Comparison of ENCODE assay signal across 9 cellular contexts in the genomic region with DNA sequence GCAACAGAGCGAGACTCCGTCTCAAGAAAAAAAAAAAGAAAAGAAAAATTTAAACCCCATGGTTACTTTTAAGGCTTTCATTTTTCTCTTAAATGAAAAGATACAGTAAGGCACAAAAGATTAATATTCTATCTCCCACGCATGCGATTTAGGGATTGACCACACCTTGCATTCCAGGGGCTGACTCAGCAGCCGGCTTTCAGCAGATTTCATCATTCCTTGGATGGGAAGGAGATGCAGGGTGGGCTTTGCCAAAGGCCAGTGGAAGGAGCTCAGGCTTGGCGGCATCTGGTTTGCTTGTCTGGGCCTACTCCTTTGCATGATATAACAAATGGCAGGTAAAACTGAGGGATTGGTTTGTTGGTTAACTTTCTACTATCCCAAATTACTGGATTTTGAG. TPM values are rescaled to one million over a fixed set of nuclear protein-coding genes. Genes with fewer than 3 reads are reported as not detected.
A peak's percentile ranks its signal among the peaks of the same experiment; 100 is the strongest.
DNase-seq lines count a peak whose midpoint lies in the region; FAIRE-seq and TF ChIP-seq lines count a peak whose summit lies in the region.
"Not testable (repeated sequence)": the region's sequence is repeated elsewhere in the genome, so short reads cannot be mapped to it uniquely, and the experiment has no call there.
"Had no signal": no experiment of that assay in that cellular context is flagged by ENCODE, and none has a peak within 500 bp of the region (broad histone marks: within the 10 kb centered on the region; RNA-seq: fewer than 3 reads in every experiment).

No MANE protein-coding gene starts in this region.

- H3K27ac ChIP-seq in GM23248 = peak overlapping the region; percentile 91

- H3K9me2 ChIP-seq in GM23248 (ENCODE audit: insufficient read depth) = not testable (repeated sequence)

- H3K36me3 ChIP-seq in GM23248 (ENCODE audit: low read depth) (peaks cover 13% of the 10 kb centered on the region), adipocyte (ENCODE audit: control insufficient read depth, insufficient read depth, low read length, severe bottlenecking) (peaks cover 15% of the 10 kb centered on the region)

- in situ Hi-C loops in GM23248 (cut with MboI) = not testable (repeated sequence)

- H4K20me1 ChIP-seq in GM23248 (ENCODE audit: insufficient read depth) = not testable (repeated sequence)

- H3K9me3 Mint-ChIP-seq in mesothelial cell of epicardium = not testable (repeated sequence)

- peaks cover 25% of the 10 kb centered on the region for H3K36me3 Mint-ChIP-seq in mesothelial cell of epicardium

- H3K79me2 ChIP-seq in GM23248 (ENCODE audit: insufficient read depth) = peaks cover 39% of the 10 kb centered on the region

- peak overlapping the region; percentile 60 for H3K27ac Mint-ChIP-seq in mesothelial cell of epicardium

- TF ChIP-seq CTCF in AG10803 (conservative IDR thresholded peaks at IDR 0.05; ENCODE audit: low read length); foreskin fibroblast (IDR thresholded peaks at IDR 0.05; ENCODE audit: low read depth, low read length); mesothelial cell of epicardium (IDR thresholded peaks at IDR 0.05; ENCODE audit: unreplicated experiment): not testable (repeated sequence)

- not testable (repeated sequence) for H2AFZ ChIP-seq in GM23248

- DNase-seq in AG10803 (ENCODE audit: low read depth) (peak; percentile 97), GM23248 (peak; percentile 83), NCI-H226 (peak; percentile 98), adipocyte (ENCODE audit: low read depth) (peak; percentile 88), dedifferentiated amniotic fluid mesenchymal stem cell (ENCODE audit: extremely low spot score) (peak; percentile 84), foreskin fibroblast (peak; percentile 51 to 90), urothelium cell line (ENCODE audit: low spot score) (peak; percentile 66)
- not testable (repeated sequence) for DNase-seq in mesothelial cell of epicardium (ENCODE audit: low spot score in 2 of 2, unreplicated experiment in 2 of 2)

- H3F3A ChIP-seq in GM23248 (ENCODE audit: insufficient read depth) = peaks cover 23% of the 10 kb centered on the region

- H3K27me3 ChIP-seq in GM23248 (replicated peaks; ENCODE audit: insufficient read depth); adipocyte (replicated peaks; ENCODE audit: control insufficient read depth, insufficient read depth, low read length): not testable (repeated sequence)

- H3K9me3 ChIP-seq in GM23248 (ENCODE audit: low read depth); adipocyte (ENCODE audit: control insufficient read depth, low read length): not testable (repeated sequence)

- not testable (repeated sequence) for FAIRE-seq in urothelium cell line (lab: Jason Lieb, UNC)

- H3K27me3 Mint-ChIP-seq in mesothelial cell of epicardium (ENCODE audit: low read depth) = not testable (repeated sequence)

- peak overlapping the region; percentile 56 for H3K9ac ChIP-seq in GM23248
- not testable (repeated sequence) for H3K9ac ChIP-seq in adipocyte (ENCODE audit: low read length)

- peak overlapping the region; percentile 67 for H3K4me2 ChIP-seq in GM23248 (ENCODE audit: unreplicated experiment)

- not testable (repeated sequence) for H3K4me3 ChIP-seq in AG10803 (ENCODE audit: low read length); GM23248; adipocyte (ENCODE audit: low read length); foreskin fibroblast (ENCODE audit: low read depth in 1 of 2, low read length in 2 of 2)

- WGBS in GM23248 (ENCODE audit: low coverage in 1 of 2, low lambda C conversion rate in 2 of 2, missing lambda C conversion rate in 2 of 2), 2 experiments = 12% methylated on average over 6 of the region's 6 CpGs

- peaks cover 41% of the 10 kb centered on the region for H3K4me1 ChIP-seq in GM23248 (ENCODE audit: insufficient read depth)
- not testable (repeated sequence) for H3K4me1 ChIP-seq in adipocyte (ENCODE audit: control insufficient read depth, insufficient read depth, low read length)

- H3K4me1 Mint-ChIP-seq in mesothelial cell of epicardium = not testable (repeated sequence)

- not testable (repeated sequence) for H3K4me3 Mint-ChIP-seq in mesothelial cell of epicardium

RNA-seq across cellular contexts. Expression of a gene that starts 22.0 kb away (rescaled TPM):
- total RNA-seq in GM23248 (2014; rRNA removed; shearing (Covaris generic)) = 555 and 556 TPM in 2 replicates
- polyA plus RNA-seq in GM23248 (2016; fragmentation: Nextera tagmentation; extraction: Ambion mirVana) = 350 and 364 TPM in 2 replicates
- 186 to 208 TPM (median 186 TPM) in 3 replicates for total RNA-seq in mesothelial cell of epicardium
- polyA plus RNA-seq: CD8-positive, alpha-beta memory T cell had no signal
